In the genomic region with DNA sequence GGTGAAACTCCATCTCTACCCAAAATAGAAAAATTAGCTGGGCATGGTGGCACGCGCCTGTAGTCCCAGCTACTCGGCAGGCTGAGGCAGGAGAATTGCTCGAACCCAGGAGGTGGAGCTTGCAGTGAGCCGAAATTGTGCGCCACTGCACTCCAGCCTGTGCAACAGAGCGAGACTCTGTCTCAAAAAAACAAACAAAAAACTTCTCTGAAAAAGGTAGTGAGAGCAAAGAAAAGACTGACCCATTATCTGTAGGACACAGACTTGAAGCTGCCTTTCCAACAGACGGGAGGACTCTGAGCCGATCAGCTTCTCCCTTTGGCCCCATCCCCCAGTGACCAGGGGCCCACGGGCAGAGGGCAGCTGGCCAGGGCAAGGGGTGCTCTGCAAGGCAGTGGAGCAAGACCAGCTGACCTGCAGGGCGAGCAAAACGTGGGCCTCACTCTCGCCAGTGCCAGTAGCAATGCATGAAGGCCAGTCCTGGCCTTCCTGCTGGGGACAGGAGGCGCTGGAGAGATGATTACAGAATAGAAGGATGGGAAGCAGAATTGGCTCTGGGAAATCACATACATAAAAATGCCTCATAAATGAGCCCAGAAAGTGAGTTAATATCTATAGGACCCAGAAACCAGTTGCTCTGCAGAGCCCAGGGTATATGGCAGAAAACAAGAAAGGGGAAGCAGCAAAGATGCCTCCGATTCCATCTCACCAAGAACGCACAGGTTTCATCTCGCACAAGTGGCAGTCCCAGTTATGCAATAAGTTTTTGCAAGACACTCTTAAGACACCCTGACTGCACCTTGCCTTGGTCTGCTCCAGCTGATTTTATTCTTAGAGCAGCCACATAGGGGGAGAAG, we compare ENCODE assay signal across 6 cellular contexts. TPM values are rescaled to one million over a fixed set of nuclear protein-coding genes. Genes with fewer than 3 reads are reported as not detected.
DNase-seq lines count a peak whose midpoint lies in the region; ATAC-seq, FAIRE-seq and TF ChIP-seq lines count a peak whose summit lies in the region.

No MANE protein-coding gene starts in this region.

- H4K20me1 ChIP-seq in OCI-LY1 (ENCODE audit: insufficient read depth, low read length) = no peaks in the 10 kb centered on the region

- H3K79me2 ChIP-seq in OCI-LY1 (ENCODE audit: insufficient read depth, low read length) = peaks cover 29% of the 10 kb centered on the region

- H3K36me3 Mint-ChIP-seq in immature natural killer cell = peaks cover 8 to 26% (median 26%) of the 10 kb centered on the region in 3 donors

- no peak for TF ChIP-seq POLR2A in A549 (IDR thresholded peaks at IDR 0.05; ENCODE audit: low read length)

- H3K9me2 ChIP-seq in OCI-LY1 (ENCODE audit: low read depth, low read length) = no peaks in the 10 kb centered on the region

- H3K27me3 Mint-ChIP-seq in immature natural killer cell (ENCODE audit: low read depth in 3 of 3) = peaks cover 24 to 38% (median 34%) of the 10 kb centered on the region in 3 donors

- peak overlapping the region; percentile 96 for H3K9ac ChIP-seq in OCI-LY1 (ENCODE audit: low read length)

- WGBS in A549 (ENCODE audit: missing lambda C conversion rate) = 85% methylated on average over 17 of the region's 17 CpGs

- no peaks in the 10 kb centered on the region for H3K9me3 Mint-ChIP-seq in immature natural killer cell

- no peak overlapping the region for H3K4me3 ChIP-seq in A549
- H3K4me3 ChIP-seq in OCI-LY1 (ENCODE audit: low read depth, low read length, poor library complexity, severe bottlenecking) = peak overlapping the region; percentile 98

- peaks cover 45% of the 10 kb centered on the region; the same call in 1 of the 2 replicates for H3K36me3 ChIP-seq in OCI-LY1 (ENCODE audit: insufficient read depth, low read length)

- peak overlapping the region; percentile 93 to 99 (median 98) for H3K4me3 Mint-ChIP-seq in immature natural killer cell

- H3K27ac ChIP-seq in A549 (peak overlapping the region in 1 of 2 experiments; percentile 92; a peak in 3 of 6 replicates), OCI-LY1 (ENCODE audit: low read depth, low read length, poor library complexity, severe bottlenecking) (peak overlapping the region; percentile 89)

- FAIRE-seq in A549 (lab: Jason Lieb, UNC) = no peak

- DNase-seq in A549 (ENCODE audit: low read depth in 1 of 2, low spot score in 1 of 2) = no peak
- no peak for DNase-seq in immature natural killer cell
- no peak for DNase-seq in RPMI8226
- no peak for DNase-seq in GM19238 (ENCODE audit: insufficient read length, low spot score)

- POLR2A ChIA-PET in A549 (lab: Yijun Ruan, JAX) = interaction anchor here (4.4 kb wide), 1 partner anchor 20 kb away, joined by 27 read pairs; no protein-coding TSS in a partner anchor

- H3K9me3 ChIP-seq in A549 (no peaks in the 10 kb centered on the region), OCI-LY1 (ENCODE audit: low read length) (no peaks in the 10 kb centered on the region)

- CTCF ChIA-PET in A549 (lab: Yijun Ruan, JAX) = interaction anchor here (0.8 to 31.5 kb wide), 7 partner anchors 16 to 205 kb away, joined by 3 to 1607 read pairs (median 4); partner anchors contain the start of genes ARL2, BATF2, CDC42BPG and SNX15

- no peak overlapping the region for H2AFZ ChIP-seq in OCI-LY1 (ENCODE audit: low read length)

- H3K27me3 ChIP-seq in OCI-LY1 (ENCODE audit: insufficient read depth, low read length) = no peaks in the 10 kb centered on the region

- H3K27ac Mint-ChIP-seq in immature natural killer cell = peak overlapping the region; percentile 90 to 99 (median 98)

- H3K4me1 Mint-ChIP-seq in immature natural killer cell = peaks cover 84% of the 10 kb centered on the region in 2 donors

- H3K4me1 ChIP-seq in A549 = peaks cover 52% of the 10 kb centered on the region
- H3K4me1 ChIP-seq in OCI-LY1 (ENCODE audit: insufficient read depth, low read length, severe bottlenecking) = peaks cover 84% of the 10 kb centered on the region

- peak overlapping the region; percentile 95 for H3K4me2 ChIP-seq in A549
- H3K4me2 ChIP-seq in OCI-LY1 (ENCODE audit: low read length) = peak overlapping the region; percentile 89

- ATAC-seq in A549 = no peak
- ATAC-seq in GM18861 (IDR thresholded peaks at IDR 0.05; ENCODE audit: unreplicated experiment) = no peak

- TF ChIP-seq CTCF in A549 (IDR thresholded peaks at IDR 0.05) = no peak
- no peak for TF ChIP-seq CTCF in OCI-LY1 (IDR thresholded peaks at IDR 0.05; ENCODE audit: low read length)

- no peak for TF ChIP-seq RAD21 in A549 (conservative IDR thresholded peaks at IDR 0.05 in 1 of 2, IDR thresholded peaks at IDR 0.05 in 1 of 2)

- TF ChIP-seq EP300 in A549 (IDR thresholded peaks at IDR 0.05) = no peak

- 0 out of 2 replicates have a peak, but pooled peaks cover under 1% of the 10 kb centered on the region for H3F3A ChIP-seq in OCI-LY1 (ENCODE audit: insufficient read depth, low read length)

TF ChIP-seq in A549, 52 proteins besides CTCF, POLR2A, EP300 and RAD21:
- TF ChIP-seq KDM1A (IDR thresholded peaks at IDR 0.05; ENCODE audit: low read depth) (no peak), ZNF302 (CRISPR knock-in tag; IDR thresholded peaks at IDR 0.05) (no peak)

RNA-seq across cellular contexts. Expression of gene EHD1, which starts 2.8 kb away (rescaled TPM):
- polyA plus RNA-seq in A549 (2011; rRNA removed) (25.9 and 27.7 TPM in 2 replicates), A549 (2017; fragmentation: RNase III; extraction: RNeasy Plus Mini Kit Qiagen cat#74134 plus additional on column Dnase treatment) (37.8 to 52.4 TPM (median 43.4 TPM) in 3 replicates), immature natural killer cell (100 to 1,000 TPM; 136 to 247 (median 160) TPM)
- polyA plus RNA-seq in A549 (2012; cell fraction: cytosol; rRNA removed) = 96.0 and 103 TPM in 2 replicates
- 153 and 200 TPM in 2 replicates for polyA plus RNA-seq in A549 (2012; cell fraction: nucleus; rRNA removed)
- 65.8 and 67.3 TPM in 2 replicates for polyA minus RNA-seq in A549 (2011; rRNA and poly(A)+ RNA removed)

RNA-seq across cellular contexts. Expression of gene CDC42BPG, which starts 31.1 kb away (rescaled TPM):
- polyA plus RNA-seq in A549 (2011; rRNA removed) (0.35 and 0.50 TPM in 2 replicates), A549 (2017; fragmentation: RNase III; extraction: RNeasy Plus Mini Kit Qiagen cat#74134 plus additional on column Dnase treatment) (1.0 to 1.1 TPM (median 1.0 TPM) in 3 replicates), immature natural killer cell (under 1 TPM in 2 of 3 donors, not detected in 1; 0.13 to 0.22 TPM)
- polyA plus RNA-seq in A549 (2012; cell fraction: cytosol; rRNA removed) = 0.26 and 0.49 TPM in 2 replicates
- 1.3 and 1.8 TPM in 2 replicates for polyA plus RNA-seq in A549 (2012; cell fraction: nucleus; rRNA removed)
- polyA minus RNA-seq in A549 (2011; rRNA and poly(A)+ RNA removed) = 0.45 and 1.0 TPM in 2 replicates

RNA-seq across cellular contexts. Expression of gene ATG2A, which starts 41.4 kb away (rescaled TPM):
- polyA plus RNA-seq in A549 (2011; rRNA removed) = 3.1 and 4.0 TPM in 2 replicates
- 9.1 and 14.1 TPM in 2 replicates for polyA plus RNA-seq in A549 (2012; cell fraction: cytosol; rRNA removed)
- 34.5 and 48.9 TPM in 2 replicates for polyA plus RNA-seq in A549 (2012; cell fraction: nucleus; rRNA removed)
- polyA plus RNA-seq in A549 (2017; fragmentation: RNase III; extraction: RNeasy Plus Mini Kit Qiagen cat#74134 plus additional on column Dnase treatment) = 10.7 to 13.4 TPM (median 12.8 TPM) in 3 replicates
- polyA minus RNA-seq in A549 (2011; rRNA and poly(A)+ RNA removed) = 8.2 TPM in 2 replicates
- polyA plus RNA-seq in immature natural killer cell = 10 to 100 TPM in 1 of 3 donors, 1 to 10 TPM in 2; 3.7 to 10.0 (median 6.7) TPM

RNA-seq across cellular contexts. Expression of gene PPP2R5B, which starts 48.9 kb away (rescaled TPM):
- 6.9 and 11.1 TPM in 2 replicates for polyA plus RNA-seq in A549 (2011; rRNA removed)
- polyA plus RNA-seq in A549 (2012; cell fraction: cytosol; rRNA removed) = 5.5 and 6.4 TPM in 2 replicates
- 12.3 TPM in 2 replicates for polyA plus RNA-seq in A549 (2012; cell fraction: nucleus; rRNA removed)
- polyA plus RNA-seq in A549 (2017; fragmentation: RNase III; extraction: RNeasy Plus Mini Kit Qiagen cat#74134 plus additional on column Dnase treatment) = 3.9 to 6.1 TPM (median 5.7 TPM) in 3 replicates
- 5.3 and 7.6 TPM in 2 replicates for polyA minus RNA-seq in A549 (2011; rRNA and poly(A)+ RNA removed)
- 10 to 100 TPM in 2 of 3 donors, 1 to 10 TPM in 1; 7.8 to 14.6 (median 14.0) TPM for polyA plus RNA-seq in immature natural killer cell
